Comparison of ENCODE assay signal across 2 cellular contexts in the genomic region with DNA sequence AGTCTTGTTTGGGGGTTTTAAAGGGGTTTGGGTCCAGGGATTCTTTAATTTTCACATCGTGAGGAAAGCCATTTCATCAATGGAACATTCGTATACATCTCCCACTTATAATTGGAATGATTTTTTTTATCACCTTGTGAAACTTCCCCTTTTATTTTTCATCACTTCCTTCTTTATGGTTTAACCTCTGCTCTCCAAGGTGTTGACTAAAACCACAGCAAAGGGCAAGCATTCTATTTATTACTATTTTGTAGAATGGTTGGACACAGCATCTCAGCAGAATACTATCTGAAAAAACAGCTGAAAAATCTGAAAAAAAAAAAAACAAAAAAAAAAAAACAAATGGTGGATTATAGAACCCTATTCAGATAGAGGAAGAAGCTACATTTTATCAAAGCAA.
TF ChIP-seq lines count a peak whose summit lies in the region.

No MANE protein-coding gene starts in this region.

TF ChIP-seq in SK-N-SH, 30 proteins besides CTCF, POLR2A, EP300 and RAD21 (continued from another document):
- TF ChIP-seq, protein P1, sequence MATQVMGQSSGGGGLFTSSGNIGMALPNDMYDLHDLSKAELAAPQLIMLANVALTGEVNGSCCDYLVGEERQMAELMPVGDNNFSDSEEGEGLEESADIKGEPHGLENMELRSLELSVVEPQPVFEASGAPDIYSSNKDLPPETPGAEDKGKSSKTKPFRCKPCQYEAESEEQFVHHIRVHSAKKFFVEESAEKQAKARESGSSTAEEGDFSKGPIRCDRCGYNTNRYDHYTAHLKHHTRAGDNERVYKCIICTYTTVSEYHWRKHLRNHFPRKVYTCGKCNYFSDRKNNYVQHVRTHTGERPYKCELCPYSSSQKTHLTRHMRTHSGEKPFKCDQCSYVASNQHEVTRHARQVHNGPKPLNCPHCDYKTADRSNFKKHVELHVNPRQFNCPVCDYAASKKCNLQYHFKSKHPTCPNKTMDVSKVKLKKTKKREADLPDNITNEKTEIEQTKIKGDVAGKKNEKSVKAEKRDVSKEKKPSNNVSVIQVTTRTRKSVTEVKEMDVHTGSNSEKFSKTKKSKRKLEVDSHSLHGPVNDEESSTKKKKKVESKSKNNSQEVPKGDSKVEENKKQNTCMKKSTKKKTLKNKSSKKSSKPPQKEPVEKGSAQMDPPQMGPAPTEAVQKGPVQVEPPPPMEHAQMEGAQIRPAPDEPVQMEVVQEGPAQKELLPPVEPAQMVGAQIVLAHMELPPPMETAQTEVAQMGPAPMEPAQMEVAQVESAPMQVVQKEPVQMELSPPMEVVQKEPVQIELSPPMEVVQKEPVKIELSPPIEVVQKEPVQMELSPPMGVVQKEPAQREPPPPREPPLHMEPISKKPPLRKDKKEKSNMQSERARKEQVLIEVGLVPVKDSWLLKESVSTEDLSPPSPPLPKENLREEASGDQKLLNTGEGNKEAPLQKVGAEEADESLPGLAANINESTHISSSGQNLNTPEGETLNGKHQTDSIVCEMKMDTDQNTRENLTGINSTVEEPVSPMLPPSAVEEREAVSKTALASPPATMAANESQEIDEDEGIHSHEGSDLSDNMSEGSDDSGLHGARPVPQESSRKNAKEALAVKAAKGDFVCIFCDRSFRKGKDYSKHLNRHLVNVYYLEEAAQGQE (IDR thresholded peaks at IDR 0.05; ENCODE audit: low read depth, low read length), result peak; percentile 86
- no peak for TF ChIP-seq SMC3 (IDR thresholded peaks at IDR 0.05; ENCODE audit: low read depth, low read length)
- no peak for TF ChIP-seq POLR2AphosphoS5 (IDR thresholded peaks at IDR 0.05; ENCODE audit: low read depth, low read length)
- no peak for TF ChIP-seq RCOR1 (IDR thresholded peaks at IDR 0.05; ENCODE audit: low read length)
- no peak for TF ChIP-seq RXRA (IDR thresholded peaks at IDR 0.05; ENCODE audit: borderline replicate concordance, low read depth)
- no peak for TF ChIP-seq FOXJ3 (CRISPR knock-in tag; IDR thresholded peaks at IDR 0.05)
- TF ChIP-seq FOXM1 (IDR thresholded peaks at IDR 0.05; ENCODE audit: low read depth), result no peak

TF ChIP-seq in SK-N-SH treated with all-trans-retinoic acid at 6 μM for 48 hours, 23 proteins besides CTCF, POLR2A, EP300 and RAD21 (continued from another document):
- TF ChIP-seq, protein P2, sequence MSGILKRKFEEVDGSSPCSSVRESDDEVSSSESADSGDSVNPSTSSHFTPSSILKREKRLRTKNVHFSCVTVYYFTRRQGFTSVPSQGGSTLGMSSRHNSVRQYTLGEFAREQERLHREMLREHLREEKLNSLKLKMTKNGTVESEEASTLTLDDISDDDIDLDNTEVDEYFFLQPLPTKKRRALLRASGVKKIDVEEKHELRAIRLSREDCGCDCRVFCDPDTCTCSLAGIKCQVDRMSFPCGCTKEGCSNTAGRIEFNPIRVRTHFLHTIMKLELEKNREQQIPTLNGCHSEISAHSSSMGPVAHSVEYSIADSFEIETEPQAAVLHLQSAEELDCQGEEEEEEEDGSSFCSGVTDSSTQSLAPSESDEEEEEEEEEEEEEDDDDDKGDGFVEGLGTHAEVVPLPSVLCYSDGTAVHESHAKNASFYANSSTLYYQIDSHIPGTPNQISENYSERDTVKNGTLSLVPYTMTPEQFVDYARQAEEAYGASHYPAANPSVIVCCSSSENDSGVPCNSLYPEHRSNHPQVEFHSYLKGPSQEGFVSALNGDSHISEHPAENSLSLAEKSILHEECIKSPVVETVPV (CRISPR knock-in tag; IDR thresholded peaks at IDR 0.05), result no peak
